1 cellular context compared by ENCODE assay signal in genomic region chr2:120293123-120293990, GRCh38.
TF ChIP-seq lines count a peak whose summit lies in the region.

No MANE protein-coding gene starts in this region.

TF ChIP-seq in IMR-90, 13 proteins besides CTCF, POLR2A, EP300 and RAD21:
- TF ChIP-seq SMC3 (IDR thresholded peaks at IDR 0.05; ENCODE audit: low read depth, low read length) (no peak), RCOR1 (IDR thresholded peaks at IDR 0.05; ENCODE audit: insufficient replicate concordance, low read length) (no peak), CEBPB (IDR thresholded peaks at IDR 0.05; ENCODE audit: low read depth, low read length) (no peak), MAZ (IDR thresholded peaks at IDR 0.05; ENCODE audit: borderline replicate concordance, low read depth, low read length) (no peak), FOS (IDR thresholded peaks at IDR 0.05; ENCODE audit: low read depth, low read length) (no peak), RFX5 (IDR thresholded peaks at IDR 0.05; ENCODE audit: low read depth, low read length) (no peak), USF2 (IDR thresholded peaks at IDR 0.05; ENCODE audit: low read depth, low read length) (no peak), CHD1 (IDR thresholded peaks at IDR 0.05; ENCODE audit: low read depth, low read length) (no peak), BHLHE40 (IDR thresholded peaks at IDR 0.05; ENCODE audit: low read depth, low read length) (no peak), MAFK (IDR thresholded peaks at IDR 0.05; ENCODE audit: low read depth, low read length) (no peak), NFE2L2 (IDR thresholded peaks at IDR 0.05; ENCODE audit: low read depth, low read length) (no peak), MXI1 (IDR thresholded peaks at IDR 0.05; ENCODE audit: borderline replicate concordance, low read depth, low read length) (no peak), ELK1 (IDR thresholded peaks at IDR 0.05; ENCODE audit: borderline replicate concordance, low read depth, low read length) (no peak)
